Comparison of ENCODE assay signal across 2 cellular contexts in the genomic region with DNA sequence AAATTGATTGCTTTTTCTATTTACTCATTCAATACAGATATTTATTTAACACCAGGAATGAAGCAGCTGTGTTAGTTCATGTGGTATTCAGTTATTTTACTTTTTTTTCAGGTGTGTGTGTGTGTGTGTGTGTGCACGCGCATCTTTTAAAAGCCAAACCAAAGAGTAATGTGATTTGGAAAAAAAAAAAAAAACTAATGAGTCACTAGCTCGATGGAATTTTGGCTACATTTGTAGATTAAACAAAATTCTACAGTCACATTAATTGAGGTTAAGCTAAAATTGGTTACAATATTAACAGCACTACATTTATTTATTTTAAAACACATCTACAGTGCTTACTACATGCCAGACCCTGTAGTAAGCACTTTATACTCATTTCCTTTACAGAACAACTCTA.
TF ChIP-seq lines count a peak whose summit lies in the region.

No MANE protein-coding gene starts in this region.

TF ChIP-seq in endothelial cell of umbilical vein, 7 proteins besides CTCF, POLR2A, EP300 and RAD21 (continued from another document):
- no peak for TF ChIP-seq GATA2 (IDR thresholded peaks at IDR 0.05; ENCODE audit: insufficient read depth, insufficient read length, low read depth, low read length)
- TF ChIP-seq EZH2 (IDR thresholded peaks at IDR 0.05; ENCODE audit: borderline replicate concordance, low read depth, low read length, severe bottlenecking) = no peak
- TF ChIP-seq JUN (IDR thresholded peaks at IDR 0.05; ENCODE audit: borderline replicate concordance, insufficient read depth, insufficient read length, low read depth) = no peak
- TF ChIP-seq FOS (IDR thresholded peaks at IDR 0.05; ENCODE audit: borderline replicate concordance, insufficient read depth, low read length) = no peak
- TF ChIP-seq MYC (IDR thresholded peaks at IDR 0.05; ENCODE audit: low read depth, low read length) = no peak
TF ChIP-seq in endothelial cell of umbilical vein: peak in this region for 0.

TF ChIP-seq in HepG2, 621 proteins besides CTCF, POLR2A, EP300 and RAD21:
- TF ChIP-seq PBX3 (CRISPR knock-in tag; IDR thresholded peaks at IDR 0.05; ENCODE audit: borderline replicate concordance) = no peak
- TF ChIP-seq THAP9 (CRISPR knock-in tag; IDR thresholded peaks at IDR 0.05; ENCODE audit: borderline replicate concordance) = no peak
- no peak for TF ChIP-seq HIVEP1 (CRISPR knock-in tag; IDR thresholded peaks at IDR 0.05)
- TF ChIP-seq, protein P1, sequence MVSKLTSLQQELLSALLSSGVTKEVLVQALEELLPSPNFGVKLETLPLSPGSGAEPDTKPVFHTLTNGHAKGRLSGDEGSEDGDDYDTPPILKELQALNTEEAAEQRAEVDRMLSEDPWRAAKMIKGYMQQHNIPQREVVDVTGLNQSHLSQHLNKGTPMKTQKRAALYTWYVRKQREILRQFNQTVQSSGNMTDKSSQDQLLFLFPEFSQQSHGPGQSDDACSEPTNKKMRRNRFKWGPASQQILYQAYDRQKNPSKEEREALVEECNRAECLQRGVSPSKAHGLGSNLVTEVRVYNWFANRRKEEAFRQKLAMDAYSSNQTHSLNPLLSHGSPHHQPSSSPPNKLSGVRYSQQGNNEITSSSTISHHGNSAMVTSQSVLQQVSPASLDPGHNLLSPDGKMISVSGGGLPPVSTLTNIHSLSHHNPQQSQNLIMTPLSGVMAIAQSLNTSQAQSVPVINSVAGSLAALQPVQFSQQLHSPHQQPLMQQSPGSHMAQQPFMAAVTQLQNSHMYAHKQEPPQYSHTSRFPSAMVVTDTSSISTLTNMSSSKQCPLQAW (CRISPR knock-in tag; IDR thresholded peaks at IDR 0.05) = no peak
- TF ChIP-seq, protein P2, sequence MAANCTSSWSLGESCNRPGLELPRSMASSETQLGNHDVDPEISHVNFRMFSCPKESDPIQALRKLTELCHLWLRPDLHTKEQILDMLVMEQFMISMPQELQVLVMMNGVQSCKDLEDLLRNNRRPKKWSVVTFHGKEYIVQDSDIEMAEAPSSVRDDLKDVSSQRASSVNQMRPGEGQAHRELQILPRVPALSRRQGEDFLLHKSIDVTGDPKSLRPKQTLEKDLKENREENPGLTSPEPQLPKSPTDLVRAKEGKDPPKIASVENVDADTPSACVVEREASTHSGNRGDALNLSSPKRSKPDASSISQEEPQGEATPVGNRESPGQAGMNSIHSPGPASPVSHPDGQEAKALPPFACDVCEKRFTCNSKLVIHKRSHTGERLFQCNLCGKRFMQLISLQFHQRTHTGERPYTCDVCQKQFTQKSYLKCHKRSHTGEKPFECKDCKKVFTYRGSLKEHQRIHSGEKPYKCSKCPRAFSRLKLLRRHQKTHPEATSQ (CRISPR knock-in tag; IDR thresholded peaks at IDR 0.05; ENCODE audit: borderline replicate concordance) = no peak
- no peak for TF ChIP-seq KDM3A (CRISPR knock-in tag; IDR thresholded peaks at IDR 0.05; ENCODE audit: low read depth)
- TF ChIP-seq ADNP (CRISPR knock-in tag; IDR thresholded peaks at IDR 0.05) = no peak
- no peak for TF ChIP-seq HOXA7 (CRISPR knock-in tag; IDR thresholded peaks at IDR 0.05)
- TF ChIP-seq ZIK1 (CRISPR knock-in tag; IDR thresholded peaks at IDR 0.05; ENCODE audit: borderline replicate concordance, low read depth) = no peak
- TF ChIP-seq ZNF691 (CRISPR knock-in tag; IDR thresholded peaks at IDR 0.05; ENCODE audit: borderline replicate concordance, low read depth) = no peak
TF ChIP-seq in HepG2: peak in this region for 0.
